Comparison of ENCODE assay signal across 22 cellular contexts in the genomic region with DNA sequence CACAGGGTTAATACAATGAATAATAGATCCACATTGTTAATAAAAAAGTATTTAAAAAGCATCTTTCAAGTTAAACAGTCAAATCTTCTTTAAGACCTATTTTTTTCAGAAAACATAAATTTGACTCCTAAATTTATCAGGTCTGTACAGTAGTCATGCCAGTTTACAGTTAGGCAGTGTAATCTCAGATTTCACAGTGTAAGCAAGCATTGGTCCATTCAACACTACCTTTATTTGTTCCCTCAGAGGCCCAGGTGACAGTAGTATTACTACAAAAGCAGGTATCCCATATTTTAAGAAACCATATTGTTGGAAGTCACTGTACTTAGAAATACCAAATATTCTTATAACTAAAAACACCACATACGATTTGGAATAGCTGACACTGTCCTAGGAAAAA. TPM values are rescaled to one million over a fixed set of nuclear protein-coding genes. Genes with fewer than 3 reads are reported as not detected.
DNase-seq lines count a peak whose midpoint lies in the region; ATAC-seq, FAIRE-seq and TF ChIP-seq lines count a peak whose summit lies in the region.
"Had no signal": no experiment of that assay in that cellular context is flagged by ENCODE, and none has a peak within 500 bp of the region (broad histone marks: within the 10 kb centered on the region; RNA-seq: fewer than 3 reads in every experiment).

No MANE protein-coding gene starts in this region.

- CTCF ChIA-PET in A549 (lab: Yijun Ruan, JAX), result no interaction called here
- CTCF ChIA-PET in CD4-positive, alpha-beta T cell (lab: Charles Lee), result no interaction called here

- H3K36me3 Mint-ChIP-seq in CD4-positive, alpha-beta T cell (ENCODE audit: low read depth), result peaks cover 4% of the 10 kb centered on the region
- H3K36me3 Mint-ChIP-seq in memory B cell, result peaks cover 18% of the 10 kb centered on the region
- H3K36me3 Mint-ChIP-seq in naive thymus-derived CD8-positive, alpha-beta T cell, result peaks cover 0 to 6% (median 0%) of the 10 kb centered on the region in 3 donors

- peak overlapping the region; percentile 13 for H3K4me3 Mint-ChIP-seq in CD4-positive, alpha-beta T cell
- no peak overlapping the region for H3K4me3 Mint-ChIP-seq in memory B cell
- no peak overlapping the region for H3K4me3 Mint-ChIP-seq in naive thymus-derived CD8-positive, alpha-beta T cell
- H3K4me3 Mint-ChIP-seq: HFFc6 had no signal

- FAIRE-seq in A549 (lab: Jason Lieb, UNC), result no peak
- FAIRE-seq: K562 had no signal

- no peaks in the 10 kb centered on the region for H3K27me3 ChIP-seq in CD4-positive, alpha-beta T cell (ENCODE audit: control insufficient read depth, insufficient read depth, low read length)

- peak overlapping the region; percentile 93; the same call in 2 of the 3 replicates for H3K4me2 ChIP-seq in A549

- 81% methylated on average over 1 of the region's 1 CpG for whole genome bisulfite sequencing in A549 (ENCODE audit: missing lambda C conversion rate)

- H3K4me1 ChIP-seq in A549, result peaks cover 76% of the 10 kb centered on the region

- TF ChIP-seq EP300 in A549 (IDR thresholded peaks at IDR 0.05), result no peak

- POLR2A ChIA-PET in A549 (lab: Yijun Ruan, JAX), result no interaction called here
- POLR2A ChIA-PET in CD4-positive, alpha-beta T cell (lab: Charles Lee), result no interaction called here
- POLR2A ChIA-PET in naive thymus-derived CD8-positive, alpha-beta T cell (lab: Charles Lee), result no interaction called here

- H3K9me3 Mint-ChIP-seq in CD4-positive, alpha-beta T cell, result no peaks in the 10 kb centered on the region
- H3K9me3 Mint-ChIP-seq in memory B cell, result no peaks in the 10 kb centered on the region
- H3K9me3 Mint-ChIP-seq in naive thymus-derived CD8-positive, alpha-beta T cell, result no peaks in the 10 kb centered on the region
- H3K9me3 Mint-ChIP-seq: HFFc6, T-cell had no signal

- no peaks in the 10 kb centered on the region for H3K27me3 Mint-ChIP-seq in CD4-positive, alpha-beta T cell
- no peaks in the 10 kb centered on the region for H3K27me3 Mint-ChIP-seq in memory B cell
- no peaks in the 10 kb centered on the region for H3K27me3 Mint-ChIP-seq in naive thymus-derived CD8-positive, alpha-beta T cell
- H3K27me3 Mint-ChIP-seq: T-cell had no signal

- no peak overlapping the region for H3K27ac Mint-ChIP-seq in CD4-positive, alpha-beta T cell
- H3K27ac Mint-ChIP-seq in memory B cell, result peak overlapping the region; percentile 14
- H3K27ac Mint-ChIP-seq in naive thymus-derived CD8-positive, alpha-beta T cell, result peak overlapping the region in 1 of 10 donors; percentile 66
- H3K27ac Mint-ChIP-seq: HFFc6, T-cell had no signal

- H3K9me3 ChIP-seq in A549, result no peaks in the 10 kb centered on the region
- H3K9me3 ChIP-seq in CD4-positive, alpha-beta T cell (ENCODE audit: control insufficient read depth, low read length), result no peaks in the 10 kb centered on the region

- ATAC-seq in A549 (no peak), memory B cell (ENCODE audit: low read depth) (no peak)
- no peak for ATAC-seq in CD4-positive, alpha-beta T cell (ENCODE audit: poor library complexity)
- no peak for ATAC-seq in naive thymus-derived CD8-positive, alpha-beta T cell
- ATAC-seq: SK-N-SH treated with all-trans-retinoic acid at 6 μM for 48 hours, T-cell had no signal

- H3K4me1 Mint-ChIP-seq in CD4-positive, alpha-beta T cell (ENCODE audit: low read depth), result peaks cover 88% of the 10 kb centered on the region
- H3K4me1 Mint-ChIP-seq in memory B cell, result peaks cover 55% of the 10 kb centered on the region
- peaks cover 26 to 86% (median 70%) of the 10 kb centered on the region in 4 donors for H3K4me1 Mint-ChIP-seq in naive thymus-derived CD8-positive, alpha-beta T cell

- TF ChIP-seq CTCF in A549 (IDR thresholded peaks at IDR 0.05), result no peak
- TF ChIP-seq CTCF in CD4-positive, alpha-beta T cell (IDR thresholded peaks at IDR 0.05), result no peak

- no peak overlapping the region for H3K27ac ChIP-seq in A549
- no peak overlapping the region for H3K27ac ChIP-seq in CD4-positive, alpha-beta T cell (ENCODE audit: low read depth, low read length)
- H3K27ac ChIP-seq: C4-2B, RWPE1 had no signal

- no peak for DNase-seq in A549 (ENCODE audit: low read depth in 1 of 2, low spot score in 1 of 2)
- no peak for DNase-seq in CD4-positive, alpha-beta T cell
- peak; percentile 42 for DNase-seq in NCI-H2029 treated with DMSO at 0.1 percent for 48 hours (lab: John Stamatoyannopoulos, UW)
- no peak for DNase-seq in memory B cell (ENCODE audit: low spot score in 2 of 2)
- no peak for DNase-seq in naive thymus-derived CD8-positive, alpha-beta T cell
- DNase-seq in middle frontal gyrus (ENCODE audit: extremely low spot score, low spot score), result no peak
- no peak for DNase-seq in islet precursor cell
- no peak for DNase-seq in iPS-NIHi7 (ENCODE audit: extremely low spot score)
- DNase-seq: ACHN, GF-D8, HFFc6, NCI-H1105 treated with DMSO at 0.1 percent for 48 hours, NCI-H1694, NCI-H2171 treated with DMSO at 0.1 percent for 48 hours, NCI-H446, NCI-H748 treated with DMSO at 0.1 percent for 48 hours, SIG-M5, T-cell had no signal

- TF ChIP-seq POLR2A in A549 (IDR thresholded peaks at IDR 0.05; ENCODE audit: low read length), result no peak

- intact Hi-C loops in CD4-positive, alpha-beta T cell (cut with DNase I, micrococcal nuclease), result loop anchor here (10.0 kb wide), 1 partner anchor 402 kb away; no protein-coding TSS in a partner anchor

- TF ChIP-seq RAD21 in A549 (conservative IDR thresholded peaks at IDR 0.05 in 1 of 2, IDR thresholded peaks at IDR 0.05 in 1 of 2), result no peak

- H3K4me3 ChIP-seq in A549, result no peak overlapping the region
- H3K4me3 ChIP-seq: K562 had no signal

TF ChIP-seq in A549, 52 proteins besides CTCF, POLR2A, EP300 and RAD21:
- TF ChIP-seq NR3C1 (IDR thresholded peaks at IDR 0.05) (no peak), SREBF2 (IDR thresholded peaks at IDR 0.05) (no peak), GATA3 (IDR thresholded peaks at IDR 0.05; ENCODE audit: borderline replicate concordance) (no peak), KDM5A (IDR thresholded peaks at IDR 0.05) (no peak), HOXB5 (CRISPR knock-in tag; IDR thresholded peaks at IDR 0.05) (no peak), RFX5 (IDR thresholded peaks at IDR 0.05) (no peak), HDAC2 (IDR thresholded peaks at IDR 0.05) (no peak), ZFP36 (IDR thresholded peaks at IDR 0.05; ENCODE audit: borderline replicate concordance, partially characterized antibody) (no peak), MYC (IDR thresholded peaks at IDR 0.05; ENCODE audit: borderline replicate concordance, low read length) (no peak), HOXB13 (CRISPR knock-in tag; IDR thresholded peaks at IDR 0.05; ENCODE audit: low read depth) (no peak), PHF8 (IDR thresholded peaks at IDR 0.05; ENCODE audit: borderline replicate concordance, low read depth) (no peak), FOSB (CRISPR knock-in tag; IDR thresholded peaks at IDR 0.05) (no peak)
- TF ChIP-seq, protein P1, sequence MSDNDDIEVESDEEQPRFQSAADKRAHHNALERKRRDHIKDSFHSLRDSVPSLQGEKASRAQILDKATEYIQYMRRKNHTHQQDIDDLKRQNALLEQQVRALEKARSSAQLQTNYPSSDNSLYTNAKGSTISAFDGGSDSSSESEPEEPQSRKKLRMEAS (IDR thresholded peaks at IDR 0.05), result no peak

RNA-seq across cellular contexts. Expression of a gene that starts 6.1 kb away (rescaled TPM):
- polyA plus RNA-seq in A549 (2011; rRNA removed), result 132 and 142 TPM in 2 replicates
- polyA plus RNA-seq in A549 (2012; cell fraction: cytosol; rRNA removed), result 10.9 and 11.0 TPM in 2 replicates
- 8.7 and 14.5 TPM in 2 replicates for polyA plus RNA-seq in A549 (2012; cell fraction: nucleus; rRNA removed)
- polyA plus RNA-seq in A549 (2017; fragmentation: RNase III; extraction: RNeasy Plus Mini Kit Qiagen cat#74134 plus additional on column Dnase treatment), result 52.7 to 56.2 TPM (median 56.0 TPM) in 3 replicates
- polyA minus RNA-seq in A549 (2011; rRNA and poly(A)+ RNA removed), result 66.7 and 74.1 TPM in 2 replicates
- total RNA-seq in CD4-positive, alpha-beta T cell, result 100 to 1,000 TPM in 1 of 2 experiments, 10 to 100 TPM in 1; 98.2 to 100 TPM
- 10 to 100 TPM; 52.2 to 52.5 TPM for total RNA-seq in naive thymus-derived CD8-positive, alpha-beta T cell
- polyA plus RNA-seq in naive thymus-derived CD8-positive, alpha-beta T cell, result 10 to 100 TPM; 16.3 to 30.9 (median 26.4) TPM
